32 cellular contexts compared by ENCODE assay signal in the genomic region with DNA sequence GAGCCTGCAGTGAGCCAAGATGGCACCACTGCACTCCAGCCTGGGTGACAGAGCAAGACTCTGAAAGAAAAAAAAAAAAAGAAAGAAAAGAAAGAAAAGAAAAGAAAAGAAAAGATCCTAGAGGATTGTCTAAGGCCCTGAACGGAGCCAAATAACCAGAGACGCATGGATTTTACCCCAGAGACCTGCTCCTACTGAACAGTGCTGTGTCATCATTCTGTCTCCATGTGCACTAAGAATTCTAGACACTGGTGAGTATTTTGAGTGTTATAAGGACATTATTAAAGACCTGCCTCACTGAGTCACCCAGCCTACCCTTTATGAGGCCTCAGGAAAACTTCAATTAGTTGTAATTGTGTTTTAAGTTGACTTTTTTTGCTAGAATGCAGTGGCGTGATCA.
"Had no signal": no experiment of that assay in that cellular context is flagged by ENCODE, and none has a peak within 500 bp of the region (broad histone marks: within the 10 kb centered on the region; RNA-seq: fewer than 3 reads in every experiment).

No MANE protein-coding gene starts in this region.

- H3K27me3 ChIP-seq: adrenal gland, ascending aorta, brain microvascular endothelial cell, breast epithelium, cardiac muscle cell had no signal

- ATAC-seq: activated naive CD4-positive, alpha-beta T cell treated with anti-CD3 and anti-CD28 coated beads, Interleukin-2, amount 50 U/mL, for 72 hours; activated naive CD8-positive, alpha-beta T cell treated with anti-CD3 and anti-CD28 coated beads, Interleukin-2, amount 50 U/mL, for 24 hours; activated T-cell treated with anti-CD3 and anti-CD28 coated beads, Interleukin-2, amount 50 U/mL, for 4 hours; activated T-cell treated with anti-CD3 and anti-CD28 coated beads, Interleukin-2, amount 50 U/mL, for 72 hours; activated T-helper 17 cell treated with anti-CD3 and anti-CD28 coated beads, Interleukin-2, amount 50 U/mL, for 72 hours had no signal

- H3K36me3 ChIP-seq: adrenal gland, ascending aorta, brain microvascular endothelial cell, breast epithelium, cardiac muscle cell had no signal

- FAIRE-seq: astrocyte, bronchial epithelial cell had no signal

- H3K4me1 ChIP-seq: adrenal gland, breast epithelium had no signal

- H3K27ac ChIP-seq: adrenal gland, ascending aorta, brain microvascular endothelial cell, breast epithelium, cardiac muscle cell had no signal

- DNase-seq: activated effector memory CD4-positive, alpha-beta T cell treated with anti-CD3 and anti-CD28 coated beads, Interleukin-2, amount 50 U/mL, for 16 hours; activated effector memory CD4-positive, alpha-beta T cell treated with Interleukin-2 at 50 U/mL for 16 hours; activated gamma-delta T cell; activated gamma-delta T cell treated with Interleukin-2 at 50 U/mL for 16 hours; activated naive CD4-positive, alpha-beta T cell treated with anti-CD3 and anti-CD28 coated beads for 36 hours; activated naive CD4-positive, alpha-beta T cell treated with anti-CD3 and anti-CD28 coated beads, Interleukin-2, amount 10 ng/mL, durations not matched to agents 7 days and 5 days; activated naive CD4-positive, alpha-beta T cell treated with anti-CD3 and anti-CD28 coated beads, Interleukin-2, amount 50 U/mL, for 16 hours; activated naive CD4-positive, alpha-beta T cell treated with Interleukin-2 at 50 U/mL for 16 hours; activated naive CD8-positive, alpha-beta T cell treated with anti-CD3 and anti-CD28 coated beads for 36 hours; activated naive CD8-positive, alpha-beta T cell treated with anti-CD3 and anti-CD28 coated beads, Interleukin-2, amount 10 ng/mL, durations not matched to agents 7 days and 5 days; activated naive CD8-positive, alpha-beta T cell treated with anti-CD3 and anti-CD28 coated beads, Interleukin-2, amount 50 U/mL, for 24 hours; activated T-cell treated with anti-CD3 and anti-CD28 coated beads, Interleukin-2, amount 50 U/mL, for 1 hour; activated T-cell treated with anti-CD3 and anti-CD28 coated beads, Interleukin-2, amount 50 U/mL, for 24 hours; activated T-cell treated with anti-CD3 and anti-CD28 coated beads, Interleukin-2, amount 50 U/mL, for 4 hours; activated T-cell treated with anti-CD3 and anti-CD28 coated beads, Interleukin-2, amount 50 U/mL, for 48 hours; activated T-cell treated with anti-CD3 and anti-CD28 coated beads, Interleukin-2, amount 50 U/mL, for 72 hours; adrenal gland; amniotic stem cell; amygdala; anterior cingulate cortex; aorta; brain microvascular endothelial cell; caudate nucleus; central memory CD4-positive, alpha-beta T cell; cerebellar nuclear complex had no signal

- H3K4me3 ChIP-seq: adrenal gland, ascending aorta, breast epithelium, cardiac muscle cell had no signal

- H3K9me3 ChIP-seq: adrenal gland, ascending aorta, breast epithelium had no signal
